ENCODE assay signal across 11 cellular contexts in the genomic region with DNA sequence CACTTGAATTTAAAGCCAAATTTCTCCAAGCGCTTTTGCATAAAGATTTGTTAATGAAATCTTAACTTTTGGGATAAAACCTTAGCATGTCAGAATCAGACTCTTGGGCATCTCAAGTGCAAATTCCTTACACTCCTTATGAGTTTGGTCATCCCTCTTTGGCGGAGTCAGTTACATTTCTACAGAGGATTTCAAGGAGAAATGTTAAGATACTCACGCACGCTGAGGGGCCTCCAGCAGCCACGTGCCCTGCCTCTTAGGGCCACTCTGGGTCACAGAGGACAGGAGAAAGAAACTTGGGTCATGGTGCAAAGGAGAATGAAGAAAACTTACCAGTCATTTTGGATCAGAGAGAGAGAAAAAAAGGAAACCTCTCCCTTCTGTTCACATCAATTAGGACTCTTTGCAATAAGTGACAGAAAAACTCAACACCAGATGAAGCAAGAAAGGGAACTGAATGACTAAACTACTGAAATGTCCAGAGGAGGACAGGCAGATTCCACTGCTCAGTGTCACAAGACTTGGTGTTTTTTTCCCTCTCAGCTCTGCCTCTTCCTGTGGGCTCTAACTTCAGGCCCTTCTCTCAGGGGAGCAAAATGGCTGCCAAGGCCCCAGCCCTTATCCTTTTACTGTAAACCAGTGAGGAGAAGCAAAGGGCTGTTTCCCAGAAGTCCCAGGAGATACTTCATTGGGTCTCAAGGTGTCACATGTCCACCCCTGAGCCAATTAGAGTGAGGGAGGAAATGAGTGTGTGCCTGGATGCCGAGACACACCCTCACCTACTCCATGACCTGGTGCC.
A peak's percentile ranks its signal among the peaks of the same experiment; 100 is the strongest.
DNase-seq lines count a peak whose midpoint lies in the region; ATAC-seq and TF ChIP-seq lines count a peak whose summit lies in the region.
"Had no signal": no experiment of that assay in that cellular context is flagged by ENCODE, and none has a peak within 500 bp of the region (broad histone marks: within the 10 kb centered on the region; RNA-seq: fewer than 3 reads in every experiment).

No MANE protein-coding gene starts in this region.

- intact Hi-C loops in PC-9 (cut with micrococcal nuclease; ENCODE audit: unreplicated experiment) = no loop called here
- intact Hi-C loops in heart left ventricle (cut with DNase I) = loop anchor here in 3 of 10 donors (10.0 kb wide), 2 partner anchors 88 to 198 kb away; no protein-coding TSS in a partner anchor

- BruUV-seq in PC-9 (replicated peaks; lab: Mats Ljungman, UMichigan) = no TSS peak

- no peak for TF ChIP-seq POLR2A in heart left ventricle (IDR thresholded peaks at IDR 0.05)

- CTCF ChIA-PET in PC-9 (lab: Charles Lee) = no interaction called here

- H3F3A ChIP-seq in PC-9 (ENCODE audit: insufficient read depth, low read depth) (no peaks in the 10 kb centered on the region), smooth muscle cell (ENCODE audit: low read depth) (peaks cover 16% of the 10 kb centered on the region)

- 65 to 73% (median 68%) methylated on average over 6 of the region's 6 CpGs for WGBS in heart left ventricle, 4 donors
- 44% methylated on average over 6 of the region's 6 CpGs for WGBS in smooth muscle cell (ENCODE audit: low lambda C conversion rate)

- peak overlapping the region; percentile 72 for H3K9ac ChIP-seq in smooth muscle cell (ENCODE audit: low read depth)

- H3K79me2 ChIP-seq in PC-9 (ENCODE audit: low read depth) = no peaks in the 10 kb centered on the region
- H3K79me2 ChIP-seq in smooth muscle cell (ENCODE audit: low read depth) = no peaks in the 10 kb centered on the region

- ATAC-seq in heart left ventricle (no peak), HG03108 (IDR thresholded peaks at IDR 0.05; ENCODE audit: unreplicated experiment) (no peak)
- ATAC-seq: activated T-cell treated with anti-CD3 and anti-CD28 coated beads, Interleukin-2, amount 50 U/mL, for 4 hours had no signal

- H3K9me3 ChIP-seq in PC-9 (ENCODE audit: insufficient read depth, low read depth) (no peaks in the 10 kb centered on the region), heart left ventricle (no peaks in the 10 kb centered on the region), smooth muscle cell (replicated peaks; ENCODE audit: low read depth) (no peaks in the 10 kb centered on the region)
- H3K9me3 ChIP-seq: suprapubic skin had no signal

- POLR2A ChIA-PET in PC-9 (lab: Charles Lee; ENCODE audit: unreplicated experiment) = no interaction called here

- H2AFZ ChIP-seq in PC-9 (peak overlapping the region; percentile 48; the same call in 1 of the 2 replicates), smooth muscle cell (ENCODE audit: low read depth) (peak overlapping the region; percentile 70)

- no peak for TF ChIP-seq CTCF in PC-9 (conservative IDR thresholded peaks at IDR 0.05)
- no peak for TF ChIP-seq CTCF in heart left ventricle (IDR thresholded peaks at IDR 0.05)
- no peak for TF ChIP-seq CTCF in smooth muscle cell (IDR thresholded peaks at IDR 0.05; ENCODE audit: borderline replicate concordance, insufficient read depth, poor library complexity, severe bottlenecking)

- H3K4me2 ChIP-seq in PC-9 (no peak overlapping the region), smooth muscle cell (peak overlapping the region; percentile 17)

- no peaks in the 10 kb centered on the region for H3K9me2 ChIP-seq in PC-9 (ENCODE audit: insufficient read depth)

- H3K4me1 ChIP-seq in PC-9 (replicated peaks; ENCODE audit: insufficient read depth) (no peaks in the 10 kb centered on the region), heart left ventricle (peaks cover 0 to 46% (median 8%) of the 10 kb centered on the region in 12 donors), smooth muscle cell (ENCODE audit: low read depth) (peaks cover 9% of the 10 kb centered on the region)

- no peaks in the 10 kb centered on the region for H3K36me3 ChIP-seq in PC-9 (ENCODE audit: low read depth)
- H3K36me3 ChIP-seq in heart left ventricle = no peaks in the 10 kb centered on the region
- H3K36me3 ChIP-seq in smooth muscle cell (ENCODE audit: low read depth) = no peaks in the 10 kb centered on the region
- H3K36me3 ChIP-seq: suprapubic skin had no signal

- H3K4me3 ChIP-seq in PC-9 = no peak overlapping the region
- H3K4me3 ChIP-seq in heart left ventricle = no peak overlapping the region
- no peak overlapping the region for H3K4me3 ChIP-seq in smooth muscle cell
- H3K4me3 ChIP-seq: suprapubic skin had no signal

- H3K27me3 ChIP-seq in PC-9 (ENCODE audit: insufficient read depth, low read depth) (no peaks in the 10 kb centered on the region), heart left ventricle (no peaks in the 10 kb centered on the region), smooth muscle cell (ENCODE audit: low read depth) (no peaks in the 10 kb centered on the region)
- H3K27me3 ChIP-seq: suprapubic skin had no signal

- H4K20me1 ChIP-seq in PC-9 (ENCODE audit: insufficient read depth) = no peaks in the 10 kb centered on the region
- H4K20me1 ChIP-seq in smooth muscle cell (ENCODE audit: low read depth) = no peaks in the 10 kb centered on the region

- peak; percentile 32 for DNase-seq in GOT3 (lab: John Stamatoyannopoulos, UW)
- DNase-seq in PC-9 = no peak
- DNase-seq in heart left ventricle = peak in 3 of 5 donors; percentile 46 to 50 (median 46)
- DNase-seq in smooth muscle cell (lab: John Stamatoyannopoulos, UW; ENCODE audit: unreplicated experiment) = no peak
- DNase-seq in ecto neural progenitor cell (ENCODE audit: low spot score) = no peak
- no peak for DNase-seq in NCI-H187 treated with DMSO at 0.1 percent for 48 hours (lab: John Stamatoyannopoulos, UW)
- DNase-seq: activated T-cell treated with anti-CD3 and anti-CD28 coated beads, Interleukin-2, amount 50 U/mL, for 4 hours; NCI-H2081; SW 1271 had no signal

- H3K27ac ChIP-seq in PC-9 (no peak overlapping the region), heart left ventricle (peak overlapping the region in 6 of 12 donors; percentile 3 to 87 (median 37)), smooth muscle cell (ENCODE audit: low read depth) (peak overlapping the region; percentile 94)
- H3K27ac ChIP-seq: suprapubic skin had no signal

Comparison
In these comparisons a context has a peak if more than half of its experiments do, and no peak if none do; other contexts are left out.
1. DNase-seq: peak in GOT3 (single experiment) and heart left ventricle (3 of 5); none in PC-9 (0 of 2), smooth muscle cell (single experiment), ecto neural progenitor cell (single experiment) and NCI-H187 treated with DMSO at 0.1 percent for 48 hours (single experiment).